In the genomic region with DNA sequence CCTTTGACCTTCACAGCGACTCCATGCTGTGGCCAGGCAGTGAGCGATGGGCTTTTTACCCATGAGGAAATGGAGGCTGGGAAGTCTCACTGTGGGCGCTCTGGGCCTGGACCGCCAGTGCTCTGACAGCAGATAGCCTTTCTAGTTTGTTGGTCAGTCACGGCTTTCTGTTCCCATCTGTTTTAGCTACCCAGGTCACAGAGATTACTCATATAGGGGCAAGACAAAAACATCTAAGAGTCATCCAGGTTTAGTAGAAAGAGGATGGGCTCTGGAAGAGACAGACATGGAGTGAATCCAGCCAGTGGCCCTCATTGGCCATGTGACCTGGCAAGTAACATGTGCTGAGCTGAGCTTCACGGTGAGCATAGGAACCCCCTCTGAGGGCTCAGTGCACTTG, we compare ENCODE assay signal across 28 cellular contexts.
"Had no signal": no experiment of that assay in that cellular context is flagged by ENCODE, and none has a peak within 500 bp of the region (broad histone marks: within the 10 kb centered on the region; RNA-seq: fewer than 3 reads in every experiment).

No MANE protein-coding gene starts in this region.

- DNase-seq: activated CD4-positive, alpha-beta T cell treated with anti-CD3 and anti-CD28 coated beads for 36 hours; activated CD4-positive, alpha-beta T cell treated with anti-CD3 and anti-CD28 coated beads, Interleukin-2, amount 50 U/mL, for 1 hour; activated CD8-positive, alpha-beta memory T cell treated with anti-CD3 and anti-CD28 coated beads, Interleukin-2, amount 10 ng/mL, durations not matched to agents 7 days and 5 days; activated gamma-delta T cell; activated naive CD4-positive, alpha-beta T cell treated with anti-CD3 and anti-CD28 coated beads for 36 hours; activated T-cell treated with anti-CD3 and anti-CD28 coated beads, Interleukin-2, amount 50 U/mL, for 4 hours; amygdala; Kasumi-1; NCI-H1105 treated with DMSO at 0.1 percent for 48 hours; NCI-H1436 treated with DMSO at 0.1 percent for 48 hours; NCI-H187; NCI-H2081; NCI-H510A treated with DMSO at 0.1 percent for 48 hours; NCI-H774; NK-92 treated with Interleukin-12 subunit alpha and Interleukin-12 subunit beta, amount 100 ng/mL, for 24 hours; OCI-M1; RPMI8226; T-cell; T-helper 2 cell; T1000 had no signal

- H3K27me3 Mint-ChIP-seq: activated CD4-positive, alpha-beta T cell treated with anti-CD3 and anti-CD28 coated beads for 36 hours; activated CD8-positive, alpha-beta memory T cell treated with anti-CD3 and anti-CD28 coated beads, Interleukin-2, amount 10 ng/mL, durations not matched to agents 7 days and 5 days; activated naive CD8-positive, alpha-beta T cell; activated T-helper 17 cell treated with anti-CD3 and anti-CD28 coated beads, Interleukin-2, amount 50 U/mL, for 72 hours; brain; central memory CD8-positive, alpha-beta T cell; T-cell had no signal

- ATAC-seq: activated CD4-positive, alpha-beta T cell treated with anti-CD3 and anti-CD28 coated beads for 36 hours; activated CD8-positive, alpha-beta memory T cell treated with anti-CD3 and anti-CD28 coated beads, Interleukin-2, amount 10 ng/mL, durations not matched to agents 7 days and 5 days; activated T-cell treated with anti-CD3 and anti-CD28 coated beads, Interleukin-2, amount 50 U/mL, for 4 hours; activated T-helper 17 cell treated with anti-CD3 and anti-CD28 coated beads, Interleukin-2, amount 50 U/mL, for 72 hours; K562; Panc1; Right ventricle myocardium inferior; T-cell had no signal

- H3K4me3 Mint-ChIP-seq: activated CD4-positive, alpha-beta T cell treated with anti-CD3 and anti-CD28 coated beads for 36 hours; activated CD8-positive, alpha-beta memory T cell treated with anti-CD3 and anti-CD28 coated beads, Interleukin-2, amount 10 ng/mL, durations not matched to agents 7 days and 5 days; activated naive CD4-positive, alpha-beta T cell treated with anti-CD3 and anti-CD28 coated beads for 36 hours; activated naive CD8-positive, alpha-beta T cell; activated T-cell treated with anti-CD3 and anti-CD28 coated beads, Interleukin-2, amount 50 U/mL, for 4 hours; activated T-helper 17 cell treated with anti-CD3 and anti-CD28 coated beads, Interleukin-2, amount 50 U/mL, for 72 hours; brain; central memory CD8-positive, alpha-beta T cell; T-cell had no signal

- H3K27ac Mint-ChIP-seq: activated CD4-positive, alpha-beta T cell treated with anti-CD3 and anti-CD28 coated beads for 36 hours; activated CD8-positive, alpha-beta memory T cell treated with anti-CD3 and anti-CD28 coated beads, Interleukin-2, amount 10 ng/mL, durations not matched to agents 7 days and 5 days; activated naive CD4-positive, alpha-beta T cell treated with anti-CD3 and anti-CD28 coated beads for 36 hours; activated naive CD8-positive, alpha-beta T cell; activated T-helper 17 cell treated with anti-CD3 and anti-CD28 coated beads, Interleukin-2, amount 50 U/mL, for 72 hours; T-cell had no signal

- H3K9me3 Mint-ChIP-seq: activated naive CD4-positive, alpha-beta T cell treated with anti-CD3 and anti-CD28 coated beads for 36 hours; activated T-cell treated with anti-CD3 and anti-CD28 coated beads, Interleukin-2, amount 50 U/mL, for 4 hours; activated T-helper 17 cell treated with anti-CD3 and anti-CD28 coated beads, Interleukin-2, amount 50 U/mL, for 72 hours; brain; central memory CD8-positive, alpha-beta T cell; T-cell had no signal

- H3K4me3 ChIP-seq: K562, SK-N-MC had no signal
